ENCODE assay signal across 1 cellular context in the genomic region with DNA sequence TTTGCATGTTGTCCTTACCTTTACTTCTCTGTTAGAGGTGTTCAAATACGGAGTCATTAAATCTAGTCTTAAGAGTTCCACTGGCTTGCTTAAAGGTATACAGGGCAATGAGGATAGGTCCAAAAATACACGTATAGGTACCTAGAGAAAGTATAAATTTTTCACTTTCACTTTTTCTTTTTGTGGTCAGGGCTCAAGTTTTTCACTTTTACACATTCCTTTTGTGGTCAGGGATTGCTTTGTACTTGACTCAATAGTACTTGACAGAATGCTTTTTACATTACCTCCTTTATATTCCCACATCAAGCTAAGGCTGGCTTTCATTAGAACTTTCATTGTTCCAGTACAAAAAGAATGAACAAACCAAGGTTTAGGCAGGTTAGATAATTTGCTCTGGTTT.
TF ChIP-seq lines count a peak whose summit lies in the region.

No MANE protein-coding gene starts in this region.

TF ChIP-seq in GM23338, 12 proteins besides CTCF, POLR2A, EP300 and RAD21 (continued from another document):
- TF ChIP-seq ZNF462 (CRISPR knock-in tag; IDR thresholded peaks at IDR 0.05) (no peak), JUNB (IDR thresholded peaks at IDR 0.05; ENCODE audit: unreplicated experiment) (no peak), CREB1 (CRISPR knock-in tag; IDR thresholded peaks at IDR 0.05; ENCODE audit: low read depth) (no peak)
